Comparison of ENCODE assay signal across 1 cellular context in the genomic region with DNA sequence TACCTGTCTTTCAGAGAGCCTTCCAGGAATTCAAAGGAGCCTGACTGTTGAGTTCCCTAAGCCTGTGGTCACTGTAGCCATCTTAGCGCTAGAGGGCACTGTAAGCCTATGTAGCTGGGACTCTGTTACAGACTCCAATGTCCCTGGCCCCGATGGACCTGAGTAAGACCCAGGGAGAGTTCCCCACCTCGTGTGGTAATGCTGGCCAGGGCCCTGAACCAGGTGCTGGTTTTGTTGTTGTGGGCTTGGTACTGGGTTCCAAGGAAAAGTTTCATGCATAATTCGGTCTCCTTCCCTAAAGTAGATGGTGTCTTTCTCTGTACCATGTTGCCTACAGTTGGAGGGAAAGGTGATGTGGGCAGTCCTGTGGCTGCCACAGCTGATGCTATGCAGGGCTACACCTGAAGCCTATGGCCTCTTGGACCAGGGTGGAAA.
TF ChIP-seq lines count a peak whose summit lies in the region.

No MANE protein-coding gene starts in this region.

TF ChIP-seq in HepG2, 621 proteins besides CTCF, POLR2A, EP300 and RAD21 (continued from another document):
- TF ChIP-seq, protein P1, sequence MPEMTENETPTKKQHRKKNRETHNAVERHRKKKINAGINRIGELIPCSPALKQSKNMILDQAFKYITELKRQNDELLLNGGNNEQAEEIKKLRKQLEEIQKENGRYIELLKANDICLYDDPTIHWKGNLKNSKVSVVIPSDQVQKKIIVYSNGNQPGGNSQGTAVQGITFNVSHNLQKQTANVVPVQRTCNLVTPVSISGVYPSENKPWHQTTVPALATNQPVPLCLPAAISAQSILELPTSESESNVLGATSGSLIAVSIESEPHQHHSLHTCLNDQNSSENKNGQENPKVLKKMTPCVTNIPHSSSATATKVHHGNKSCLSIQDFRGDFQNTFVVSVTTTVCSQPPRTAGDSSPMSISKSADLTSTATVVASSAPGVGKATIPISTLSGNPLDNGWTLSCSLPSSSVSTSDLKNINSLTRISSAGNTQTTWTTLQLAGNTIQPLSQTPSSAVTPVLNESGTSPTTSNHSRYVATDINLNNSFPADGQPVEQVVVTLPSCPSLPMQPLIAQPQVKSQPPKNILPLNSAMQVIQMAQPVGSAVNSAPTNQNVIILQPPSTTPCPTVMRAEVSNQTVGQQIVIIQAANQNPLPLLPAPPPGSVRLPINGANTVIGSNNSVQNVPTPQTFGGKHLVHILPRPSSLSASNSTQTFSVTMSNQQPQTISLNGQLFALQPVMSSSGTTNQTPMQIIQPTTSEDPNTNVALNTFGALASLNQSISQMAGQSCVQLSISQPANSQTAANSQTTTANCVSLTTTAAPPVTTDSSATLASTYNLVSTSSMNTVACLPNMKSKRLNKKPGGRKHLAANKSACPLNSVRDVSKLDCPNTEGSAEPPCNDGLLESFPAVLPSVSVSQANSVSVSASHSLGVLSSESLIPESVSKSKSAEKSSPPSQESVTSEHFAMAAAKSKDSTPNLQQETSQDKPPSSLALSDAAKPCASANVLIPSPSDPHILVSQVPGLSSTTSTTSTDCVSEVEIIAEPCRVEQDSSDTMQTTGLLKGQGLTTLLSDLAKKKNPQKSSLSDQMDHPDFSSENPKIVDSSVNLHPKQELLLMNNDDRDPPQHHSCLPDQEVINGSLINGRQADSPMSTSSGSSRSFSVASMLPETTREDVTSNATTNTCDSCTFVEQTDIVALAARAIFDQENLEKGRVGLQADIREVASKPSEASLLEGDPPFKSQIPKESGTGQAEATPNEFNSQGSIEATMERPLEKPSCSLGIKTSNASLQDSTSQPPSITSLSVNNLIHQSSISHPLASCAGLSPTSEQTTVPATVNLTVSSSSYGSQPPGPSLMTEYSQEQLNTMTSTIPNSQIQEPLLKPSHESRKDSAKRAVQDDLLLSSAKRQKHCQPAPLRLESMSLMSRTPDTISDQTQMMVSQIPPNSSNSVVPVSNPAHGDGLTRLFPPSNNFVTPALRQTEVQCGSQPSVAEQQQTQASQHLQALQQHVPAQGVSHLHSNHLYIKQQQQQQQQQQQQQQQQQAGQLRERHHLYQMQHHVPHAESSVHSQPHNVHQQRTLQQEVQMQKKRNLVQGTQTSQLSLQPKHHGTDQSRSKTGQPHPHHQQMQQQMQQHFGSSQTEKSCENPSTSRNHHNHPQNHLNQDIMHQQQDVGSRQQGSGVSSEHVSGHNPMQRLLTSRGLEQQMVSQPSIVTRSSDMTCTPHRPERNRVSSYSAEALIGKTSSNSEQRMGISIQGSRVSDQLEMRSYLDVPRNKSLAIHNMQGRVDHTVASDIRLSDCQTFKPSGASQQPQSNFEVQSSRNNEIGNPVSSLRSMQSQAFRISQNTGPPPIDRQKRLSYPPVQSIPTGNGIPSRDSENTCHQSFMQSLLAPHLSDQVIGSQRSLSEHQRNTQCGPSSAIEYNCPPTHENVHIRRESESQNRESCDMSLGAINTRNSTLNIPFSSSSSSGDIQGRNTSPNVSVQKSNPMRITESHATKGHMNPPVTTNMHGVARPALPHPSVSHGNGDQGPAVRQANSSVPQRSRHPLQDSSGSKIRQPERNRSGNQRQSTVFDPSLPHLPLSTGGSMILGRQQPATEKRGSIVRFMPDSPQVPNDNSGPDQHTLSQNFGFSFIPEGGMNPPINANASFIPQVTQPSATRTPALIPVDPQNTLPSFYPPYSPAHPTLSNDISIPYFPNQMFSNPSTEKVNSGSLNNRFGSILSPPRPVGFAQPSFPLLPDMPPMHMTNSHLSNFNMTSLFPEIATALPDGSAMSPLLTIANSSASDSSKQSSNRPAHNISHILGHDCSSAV (CRISPR knock-in tag; IDR thresholded peaks at IDR 0.05; ENCODE audit: borderline replicate concordance) = no peak
- TF ChIP-seq, protein P2, sequence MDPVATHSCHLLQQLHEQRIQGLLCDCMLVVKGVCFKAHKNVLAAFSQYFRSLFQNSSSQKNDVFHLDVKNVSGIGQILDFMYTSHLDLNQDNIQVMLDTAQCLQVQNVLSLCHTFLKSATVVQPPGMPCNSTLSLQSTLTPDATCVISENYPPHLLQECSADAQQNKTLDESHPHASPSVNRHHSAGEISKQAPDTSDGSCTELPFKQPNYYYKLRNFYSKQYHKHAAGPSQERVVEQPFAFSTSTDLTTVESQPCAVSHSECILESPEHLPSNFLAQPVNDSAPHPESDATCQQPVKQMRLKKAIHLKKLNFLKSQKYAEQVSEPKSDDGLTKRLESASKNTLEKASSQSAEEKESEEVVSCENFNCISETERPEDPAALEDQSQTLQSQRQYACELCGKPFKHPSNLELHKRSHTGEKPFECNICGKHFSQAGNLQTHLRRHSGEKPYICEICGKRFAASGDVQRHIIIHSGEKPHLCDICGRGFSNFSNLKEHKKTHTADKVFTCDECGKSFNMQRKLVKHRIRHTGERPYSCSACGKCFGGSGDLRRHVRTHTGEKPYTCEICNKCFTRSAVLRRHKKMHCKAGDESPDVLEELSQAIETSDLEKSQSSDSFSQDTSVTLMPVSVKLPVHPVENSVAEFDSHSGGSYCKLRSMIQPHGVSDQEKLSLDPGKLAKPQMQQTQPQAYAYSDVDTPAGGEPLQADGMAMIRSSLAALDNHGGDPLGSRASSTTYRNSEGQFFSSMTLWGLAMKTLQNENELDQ (CRISPR knock-in tag; IDR thresholded peaks at IDR 0.05; ENCODE audit: borderline replicate concordance) = no peak
- TF ChIP-seq, protein P3, sequence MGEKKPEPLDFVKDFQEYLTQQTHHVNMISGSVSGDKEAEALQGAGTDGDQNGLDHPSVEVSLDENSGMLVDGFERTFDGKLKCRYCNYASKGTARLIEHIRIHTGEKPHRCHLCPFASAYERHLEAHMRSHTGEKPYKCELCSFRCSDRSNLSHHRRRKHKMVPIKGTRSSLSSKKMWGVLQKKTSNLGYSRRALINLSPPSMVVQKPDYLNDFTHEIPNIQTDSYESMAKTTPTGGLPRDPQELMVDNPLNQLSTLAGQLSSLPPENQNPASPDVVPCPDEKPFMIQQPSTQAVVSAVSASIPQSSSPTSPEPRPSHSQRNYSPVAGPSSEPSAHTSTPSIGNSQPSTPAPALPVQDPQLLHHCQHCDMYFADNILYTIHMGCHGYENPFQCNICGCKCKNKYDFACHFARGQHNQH (CRISPR knock-in tag; IDR thresholded peaks at IDR 0.05) = no peak
- TF ChIP-seq, protein P4, sequence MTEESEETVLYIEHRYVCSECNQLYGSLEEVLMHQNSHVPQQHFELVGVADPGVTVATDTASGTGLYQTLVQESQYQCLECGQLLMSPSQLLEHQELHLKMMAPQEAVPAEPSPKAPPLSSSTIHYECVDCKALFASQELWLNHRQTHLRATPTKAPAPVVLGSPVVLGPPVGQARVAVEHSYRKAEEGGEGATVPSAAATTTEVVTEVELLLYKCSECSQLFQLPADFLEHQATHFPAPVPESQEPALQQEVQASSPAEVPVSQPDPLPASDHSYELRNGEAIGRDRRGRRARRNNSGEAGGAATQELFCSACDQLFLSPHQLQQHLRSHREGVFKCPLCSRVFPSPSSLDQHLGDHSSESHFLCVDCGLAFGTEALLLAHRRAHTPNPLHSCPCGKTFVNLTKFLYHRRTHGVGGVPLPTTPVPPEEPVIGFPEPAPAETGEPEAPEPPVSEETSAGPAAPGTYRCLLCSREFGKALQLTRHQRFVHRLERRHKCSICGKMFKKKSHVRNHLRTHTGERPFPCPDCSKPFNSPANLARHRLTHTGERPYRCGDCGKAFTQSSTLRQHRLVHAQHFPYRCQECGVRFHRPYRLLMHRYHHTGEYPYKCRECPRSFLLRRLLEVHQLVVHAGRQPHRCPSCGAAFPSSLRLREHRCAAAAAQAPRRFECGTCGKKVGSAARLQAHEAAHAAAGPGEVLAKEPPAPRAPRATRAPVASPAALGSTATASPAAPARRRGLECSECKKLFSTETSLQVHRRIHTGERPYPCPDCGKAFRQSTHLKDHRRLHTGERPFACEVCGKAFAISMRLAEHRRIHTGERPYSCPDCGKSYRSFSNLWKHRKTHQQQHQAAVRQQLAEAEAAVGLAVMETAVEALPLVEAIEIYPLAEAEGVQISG (CRISPR knock-in tag; IDR thresholded peaks at IDR 0.05) = no peak
- peak; percentile 49 for TF ChIP-seq ZNF501 (CRISPR knock-in tag; IDR thresholded peaks at IDR 0.05)
- no peak for TF ChIP-seq SKI (IDR thresholded peaks at IDR 0.05; ENCODE audit: partially characterized antibody)
- TF ChIP-seq STAG1 (CRISPR knock-in tag; IDR thresholded peaks at IDR 0.05) = peak; percentile 94
- no peak for TF ChIP-seq PHF5A (CRISPR knock-in tag; IDR thresholded peaks at IDR 0.05; ENCODE audit: low read depth, unreplicated experiment)
- peak; percentile 50; the same call in 1 of the 2 replicates for TF ChIP-seq ERF (CRISPR knock-in tag; IDR thresholded peaks at IDR 0.05)
- TF ChIP-seq ZNF598 (CRISPR knock-in tag; IDR thresholded peaks at IDR 0.05; ENCODE audit: borderline replicate concordance) = peak; percentile 29; the same call in 1 of the 2 replicates
- TF ChIP-seq, protein P5, sequence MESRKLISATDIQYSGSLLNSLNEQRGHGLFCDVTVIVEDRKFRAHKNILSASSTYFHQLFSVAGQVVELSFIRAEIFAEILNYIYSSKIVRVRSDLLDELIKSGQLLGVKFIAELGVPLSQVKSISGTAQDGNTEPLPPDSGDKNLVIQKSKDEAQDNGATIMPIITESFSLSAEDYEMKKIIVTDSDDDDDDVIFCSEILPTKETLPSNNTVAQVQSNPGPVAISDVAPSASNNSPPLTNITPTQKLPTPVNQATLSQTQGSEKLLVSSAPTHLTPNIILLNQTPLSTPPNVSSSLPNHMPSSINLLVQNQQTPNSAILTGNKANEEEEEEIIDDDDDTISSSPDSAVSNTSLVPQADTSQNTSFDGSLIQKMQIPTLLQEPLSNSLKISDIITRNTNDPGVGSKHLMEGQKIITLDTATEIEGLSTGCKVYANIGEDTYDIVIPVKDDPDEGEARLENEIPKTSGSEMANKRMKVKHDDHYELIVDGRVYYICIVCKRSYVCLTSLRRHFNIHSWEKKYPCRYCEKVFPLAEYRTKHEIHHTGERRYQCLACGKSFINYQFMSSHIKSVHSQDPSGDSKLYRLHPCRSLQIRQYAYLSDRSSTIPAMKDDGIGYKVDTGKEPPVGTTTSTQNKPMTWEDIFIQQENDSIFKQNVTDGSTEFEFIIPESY (CRISPR knock-in tag; IDR thresholded peaks at IDR 0.05) = 0 out of 2 replicates have a peak, but pooled peaks have one; percentile 33
- no peak for TF ChIP-seq RAD51 (IDR thresholded peaks at IDR 0.05; ENCODE audit: borderline replicate concordance)
- TF ChIP-seq FOXK1 (CRISPR knock-in tag; IDR thresholded peaks at IDR 0.05; ENCODE audit: borderline replicate concordance, low read depth) = 0 out of 2 replicates have a peak, but pooled peaks have one; percentile 14
- no peak for TF ChIP-seq ZNF747 (CRISPR knock-in tag; IDR thresholded peaks at IDR 0.05; ENCODE audit: borderline replicate concordance)
- 0 out of 2 replicates have a peak, but pooled peaks have one; percentile 30 for TF ChIP-seq GATAD2A (CRISPR knock-in tag; IDR thresholded peaks at IDR 0.05)
- peak; percentile 64; the same call in 1 of the 2 replicates for TF ChIP-seq ZNF121 (CRISPR knock-in tag; IDR thresholded peaks at IDR 0.05)
- TF ChIP-seq ZKSCAN5 (CRISPR knock-in tag; IDR thresholded peaks at IDR 0.05) = no peak
- TF ChIP-seq RFX1 (IDR thresholded peaks at IDR 0.05) = no peak
- peak; percentile 80; the same call in 1 of the 2 replicates for TF ChIP-seq SMC3 (IDR thresholded peaks at IDR 0.05; ENCODE audit: low read length)
- no peak for TF ChIP-seq CHD4 (IDR thresholded peaks at IDR 0.05; ENCODE audit: borderline replicate concordance, low read length)
- TF ChIP-seq KAT7 (CRISPR knock-in tag; IDR thresholded peaks at IDR 0.05; ENCODE audit: borderline replicate concordance) = no peak
- 0 out of 2 replicates have a peak, but pooled peaks have one; percentile 26 for TF ChIP-seq SOX5 (CRISPR knock-in tag; IDR thresholded peaks at IDR 0.05; ENCODE audit: borderline replicate concordance)
- TF ChIP-seq, protein P6, sequence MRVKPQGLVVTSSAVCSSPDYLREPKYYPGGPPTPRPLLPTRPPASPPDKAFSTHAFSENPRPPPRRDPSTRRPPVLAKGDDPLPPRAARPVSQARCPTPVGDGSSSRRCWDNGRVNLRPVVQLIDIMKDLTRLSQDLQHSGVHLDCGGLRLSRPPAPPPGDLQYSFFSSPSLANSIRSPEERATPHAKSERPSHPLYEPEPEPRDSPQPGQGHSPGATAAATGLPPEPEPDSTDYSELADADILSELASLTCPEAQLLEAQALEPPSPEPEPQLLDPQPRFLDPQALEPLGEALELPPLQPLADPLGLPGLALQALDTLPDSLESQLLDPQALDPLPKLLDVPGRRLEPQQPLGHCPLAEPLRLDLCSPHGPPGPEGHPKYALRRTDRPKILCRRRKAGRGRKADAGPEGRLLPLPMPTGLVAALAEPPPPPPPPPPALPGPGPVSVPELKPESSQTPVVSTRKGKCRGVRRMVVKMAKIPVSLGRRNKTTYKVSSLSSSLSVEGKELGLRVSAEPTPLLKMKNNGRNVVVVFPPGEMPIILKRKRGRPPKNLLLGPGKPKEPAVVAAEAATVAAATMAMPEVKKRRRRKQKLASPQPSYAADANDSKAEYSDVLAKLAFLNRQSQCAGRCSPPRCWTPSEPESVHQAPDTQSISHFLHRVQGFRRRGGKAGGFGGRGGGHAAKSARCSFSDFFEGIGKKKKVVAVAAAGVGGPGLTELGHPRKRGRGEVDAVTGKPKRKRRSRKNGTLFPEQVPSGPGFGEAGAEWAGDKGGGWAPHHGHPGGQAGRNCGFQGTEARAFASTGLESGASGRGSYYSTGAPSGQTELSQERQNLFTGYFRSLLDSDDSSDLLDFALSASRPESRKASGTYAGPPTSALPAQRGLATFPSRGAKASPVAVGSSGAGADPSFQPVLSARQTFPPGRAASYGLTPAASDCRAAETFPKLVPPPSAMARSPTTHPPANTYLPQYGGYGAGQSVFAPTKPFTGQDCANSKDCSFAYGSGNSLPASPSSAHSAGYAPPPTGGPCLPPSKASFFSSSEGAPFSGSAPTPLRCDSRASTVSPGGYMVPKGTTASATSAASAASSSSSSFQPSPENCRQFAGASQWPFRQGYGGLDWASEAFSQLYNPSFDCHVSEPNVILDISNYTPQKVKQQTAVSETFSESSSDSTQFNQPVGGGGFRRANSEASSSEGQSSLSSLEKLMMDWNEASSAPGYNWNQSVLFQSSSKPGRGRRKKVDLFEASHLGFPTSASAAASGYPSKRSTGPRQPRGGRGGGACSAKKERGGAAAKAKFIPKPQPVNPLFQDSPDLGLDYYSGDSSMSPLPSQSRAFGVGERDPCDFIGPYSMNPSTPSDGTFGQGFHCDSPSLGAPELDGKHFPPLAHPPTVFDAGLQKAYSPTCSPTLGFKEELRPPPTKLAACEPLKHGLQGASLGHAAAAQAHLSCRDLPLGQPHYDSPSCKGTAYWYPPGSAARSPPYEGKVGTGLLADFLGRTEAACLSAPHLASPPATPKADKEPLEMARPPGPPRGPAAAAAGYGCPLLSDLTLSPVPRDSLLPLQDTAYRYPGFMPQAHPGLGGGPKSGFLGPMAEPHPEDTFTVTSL (CRISPR knock-in tag; IDR thresholded peaks at IDR 0.05; ENCODE audit: borderline replicate concordance) = no peak
- no peak for TF ChIP-seq SAP130 (CRISPR knock-in tag; IDR thresholded peaks at IDR 0.05; ENCODE audit: low read depth)
- TF ChIP-seq, protein P7, sequence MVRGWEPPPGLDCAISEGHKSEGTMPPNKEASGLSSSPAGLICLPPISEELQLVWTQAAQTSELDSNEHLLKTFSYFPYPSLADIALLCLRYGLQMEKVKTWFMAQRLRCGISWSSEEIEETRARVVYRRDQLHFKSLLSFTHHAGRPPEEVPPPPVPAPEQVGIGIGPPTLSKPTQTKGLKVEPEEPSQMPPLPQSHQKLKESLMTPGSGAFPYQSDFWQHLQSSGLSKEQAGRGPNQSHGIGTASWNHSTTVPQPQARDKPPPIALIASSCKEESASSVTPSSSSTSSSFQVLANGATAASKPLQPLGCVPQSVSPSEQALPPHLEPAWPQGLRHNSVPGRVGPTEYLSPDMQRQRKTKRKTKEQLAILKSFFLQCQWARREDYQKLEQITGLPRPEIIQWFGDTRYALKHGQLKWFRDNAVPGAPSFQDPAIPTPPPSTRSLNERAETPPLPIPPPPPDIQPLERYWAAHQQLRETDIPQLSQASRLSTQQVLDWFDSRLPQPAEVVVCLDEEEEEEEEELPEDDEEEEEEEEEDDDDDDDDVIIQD (CRISPR knock-in tag; IDR thresholded peaks at IDR 0.05; ENCODE audit: low read depth) = peak; percentile 30; the same call in 1 of the 2 replicates
